In the genomic region with DNA sequence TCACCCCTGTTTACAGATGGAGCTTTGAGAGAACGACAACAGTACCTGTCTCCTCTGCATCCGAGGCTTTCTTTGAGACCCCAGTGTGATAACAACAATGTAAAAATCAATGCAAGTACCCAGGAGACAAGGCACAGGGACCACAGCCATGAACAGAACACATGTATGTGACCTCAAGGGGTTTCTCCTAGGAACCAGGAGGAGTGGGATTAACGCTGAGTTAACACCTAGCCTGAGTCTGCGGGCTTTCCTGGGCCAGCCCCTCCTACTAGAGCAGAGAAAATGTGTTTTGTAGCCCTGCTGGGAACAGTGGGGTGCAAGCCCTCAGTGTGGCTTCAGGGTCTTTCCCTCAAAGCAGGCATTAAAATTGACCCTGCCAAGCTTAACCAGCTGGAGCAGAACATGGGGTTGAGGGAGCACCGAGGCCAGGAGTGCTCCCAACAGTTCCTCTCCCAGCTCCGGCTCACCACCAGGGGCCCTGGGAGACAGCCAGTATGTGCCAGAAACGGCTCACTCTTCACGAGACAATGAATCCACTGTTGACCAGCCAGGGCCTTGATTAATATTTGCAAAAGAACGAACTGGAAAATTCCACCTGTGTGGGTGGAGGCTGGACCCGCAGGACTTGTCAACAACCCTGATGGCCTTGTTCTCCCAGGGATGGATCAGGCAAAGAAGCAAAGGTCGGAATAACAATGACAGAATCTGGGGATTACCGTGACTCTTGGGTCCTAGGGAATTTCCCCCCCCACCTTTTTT, we compare ENCODE assay signal across 8 cellular contexts. TPM values are rescaled to one million over a fixed set of nuclear protein-coding genes. Genes with fewer than 3 reads are reported as not detected.
DNase-seq lines count a peak whose midpoint lies in the region.
"Had no signal": no experiment of that assay in that cellular context is flagged by ENCODE, and none has a peak within 500 bp of the region (broad histone marks: within the 10 kb centered on the region; RNA-seq: fewer than 3 reads in every experiment).

No MANE protein-coding gene starts in this region.

- no peak overlapping the region for H3K27ac Mint-ChIP-seq in immature natural killer cell

- H3K4me1 Mint-ChIP-seq in immature natural killer cell = peaks cover 6 to 13% of the 10 kb centered on the region in 2 donors

- H3K36me3 Mint-ChIP-seq in immature natural killer cell = no peaks in the 10 kb centered on the region

- H3K36me3 ChIP-seq in MG63 = no peaks in the 10 kb centered on the region

- no peaks in the 10 kb centered on the region for H3K9me3 ChIP-seq in MG63

- peak; percentile 88 for DNase-seq in HT-29 (ENCODE audit: low spot score)
- peak in 54 of 58 donors; percentile 14 to 92 (median 75) for DNase-seq in anterior cingulate cortex (lab: John Stamatoyannopoulos, UW)
- DNase-seq in hypothalamus (lab: John Stamatoyannopoulos, UW) = peak in 48 of 51 donors; percentile 17 to 92 (median 71)
- peak; percentile 93 for DNase-seq in superior temporal gyrus (ENCODE audit: extremely low spot score)
- no peak for DNase-seq in MG63
- DNase-seq in activated CD4-positive, CD25-positive, alpha-beta regulatory T cell (lab: John Stamatoyannopoulos, UW) = no peak
- DNase-seq in immature natural killer cell = no peak
- DNase-seq: amniotic stem cell had no signal

- no peak overlapping the region for H3K4me3 Mint-ChIP-seq in immature natural killer cell

- no peak overlapping the region for H3K4me3 ChIP-seq in MG63

- no peaks in the 10 kb centered on the region for H3K27me3 ChIP-seq in MG63

- peaks cover 6 to 26% (median 10%) of the 10 kb centered on the region in 3 donors for H3K27me3 Mint-ChIP-seq in immature natural killer cell (ENCODE audit: low read depth in 3 of 3)

- H3K9me3 Mint-ChIP-seq in immature natural killer cell = no peaks in the 10 kb centered on the region

RNA-seq across cellular contexts. Expression of a gene that starts 3.6 kb away (rescaled TPM):
- total RNA-seq in HT-29 (2014; rRNA removed; shearing (Covaris generic)) = 27.6 and 54.6 TPM in 2 replicates
- total RNA-seq in MG63 (2014; rRNA removed; shearing (Covaris generic); ENCODE audit: low replicate concordance) = 0.76 and 2.0 TPM in 2 replicates
- polyA plus RNA-seq in immature natural killer cell = not detected

RNA-seq across cellular contexts. Expression of a gene that starts 3.8 kb away (rescaled TPM):
- 14.9 and 17.0 TPM in 2 replicates for total RNA-seq in HT-29 (2014; rRNA removed; shearing (Covaris generic))
- total RNA-seq in MG63 (2014; rRNA removed; shearing (Covaris generic); ENCODE audit: low replicate concordance) = 0.89 and 2.4 TPM in 2 replicates
- polyA plus RNA-seq in immature natural killer cell = 1 to 10 TPM in 1 of 3 donors, under 1 TPM in 1, not detected in 1; 0.79 to 1.2 TPM

RNA-seq across cellular contexts. Expression of a gene that starts 39.3 kb away (rescaled TPM):
- total RNA-seq in HT-29 (2014; rRNA removed; shearing (Covaris generic)) = 10.9 and 13.4 TPM in 2 replicates
- 13.3 and 13.5 TPM in 2 replicates for total RNA-seq in MG63 (2014; rRNA removed; shearing (Covaris generic); ENCODE audit: low replicate concordance)
- 10 to 100 TPM; 20.7 to 28.0 (median 22.5) TPM for polyA plus RNA-seq in immature natural killer cell

RNA-seq across cellular contexts. Expression of a gene that starts 49.0 kb away (rescaled TPM):
- total RNA-seq in HT-29 (2014; rRNA removed; shearing (Covaris generic)) = 33.2 and 37.3 TPM in 2 replicates
- total RNA-seq in MG63 (2014; rRNA removed; shearing (Covaris generic); ENCODE audit: low replicate concordance) = 37.0 and 58.7 TPM in 2 replicates
- polyA plus RNA-seq in immature natural killer cell = 100 to 1,000 TPM; 140 to 207 (median 188) TPM

Comparison
In these comparisons a context has a peak if more than half of its experiments do, and no peak if none do; other contexts are left out.
1. DNase-seq: peak in HT-29 (single experiment), anterior cingulate cortex (54 of 58), hypothalamus (48 of 51) and superior temporal gyrus (single experiment); none in MG63 (single experiment), activated CD4-positive, CD25-positive, alpha-beta regulatory T cell (0 of 4) and immature natural killer cell (0 of 3).